Comparison of ENCODE assay signal across 1 cellular context in genomic region chr2:113273031-113273551, GRCh38.
TF ChIP-seq lines count a peak whose summit lies in the region.

No MANE protein-coding gene starts in this region.

TF ChIP-seq in IMR-90, 13 proteins besides CTCF, POLR2A, EP300 and RAD21:
- no peak for TF ChIP-seq CHD1 (IDR thresholded peaks at IDR 0.05; ENCODE audit: low read depth, low read length)
- no peak for TF ChIP-seq ELK1 (IDR thresholded peaks at IDR 0.05; ENCODE audit: borderline replicate concordance, low read depth, low read length)
- no peak for TF ChIP-seq RCOR1 (IDR thresholded peaks at IDR 0.05; ENCODE audit: insufficient replicate concordance, low read length)
- no peak for TF ChIP-seq CEBPB (IDR thresholded peaks at IDR 0.05; ENCODE audit: low read depth, low read length)
- no peak for TF ChIP-seq BHLHE40 (IDR thresholded peaks at IDR 0.05; ENCODE audit: low read depth, low read length)
